In genomic region chr7:6008668-6009611, GRCh38 we compare ENCODE assay signal across 1 cellular context.
TF ChIP-seq lines count a peak whose summit lies in the region.

Gene AIMP2 (plus strand): TSS chr7:6009272. CDS start chr7:6009364, 92 bp downstream.
Gene PMS2 (minus strand): TSS chr7:6009049. CDS start chr7:6009019, 30 bp downstream.

TF ChIP-seq in HepG2, 621 proteins besides CTCF, POLR2A, EP300 and RAD21 (continued from another document and continues in another):
- TF ChIP-seq RNF219 (CRISPR knock-in tag; IDR thresholded peaks at IDR 0.05), result peak; percentile 99
- peak; percentile 94 for TF ChIP-seq GFI1 (CRISPR knock-in tag; IDR thresholded peaks at IDR 0.05; ENCODE audit: borderline replicate concordance)
- peak; percentile 99 for TF ChIP-seq ZBTB38 (CRISPR knock-in tag; IDR thresholded peaks at IDR 0.05)
- TF ChIP-seq TCF7L2 (IDR thresholded peaks at IDR 0.05; ENCODE audit: low read depth, low read length), result no peak
- peak; percentile 83 for TF ChIP-seq ZNF800 (CRISPR knock-in tag; IDR thresholded peaks at IDR 0.05)
- peak; percentile 82 for TF ChIP-seq CBX5 (CRISPR knock-in tag; IDR thresholded peaks at IDR 0.05; ENCODE audit: borderline replicate concordance)
- peak; percentile 66; the same call in 1 of the 2 replicates for TF ChIP-seq ZNF646 (CRISPR knock-in tag; IDR thresholded peaks at IDR 0.05)
- peak; percentile 26; the same call in 1 of the 2 replicates for TF ChIP-seq ZNF362 (CRISPR knock-in tag; IDR thresholded peaks at IDR 0.05; ENCODE audit: borderline replicate concordance)
- peak; percentile 99; the same call in 1 of the 2 replicates for TF ChIP-seq PAX8 (CRISPR knock-in tag; IDR thresholded peaks at IDR 0.05; ENCODE audit: borderline replicate concordance)
- peak; percentile 98 for TF ChIP-seq KLF12 (CRISPR knock-in tag; IDR thresholded peaks at IDR 0.05; ENCODE audit: borderline replicate concordance)
- TF ChIP-seq FOXO1 (CRISPR knock-in tag; IDR thresholded peaks at IDR 0.05), result peak; percentile 92
- TF ChIP-seq ZNF331 (CRISPR knock-in tag; IDR thresholded peaks at IDR 0.05), result peak; percentile 89
- TF ChIP-seq WIZ (CRISPR knock-in tag; IDR thresholded peaks at IDR 0.05), result peak; percentile 98
- TF ChIP-seq HHEX (CRISPR knock-in tag; IDR thresholded peaks at IDR 0.05), result no peak
- 0 out of 2 replicates have a peak, but pooled peaks have one; percentile 70 for TF ChIP-seq CSRNP2 (CRISPR knock-in tag; conservative IDR thresholded peaks at IDR 0.05; ENCODE audit: low read depth)
- TF ChIP-seq KLF9 (CRISPR knock-in tag; IDR thresholded peaks at IDR 0.05; ENCODE audit: low read depth), result peak; percentile 83; the same call in 1 of the 2 replicates
- peak; percentile 95 for TF ChIP-seq JARID2 (CRISPR knock-in tag; IDR thresholded peaks at IDR 0.05; ENCODE audit: insufficient replicate concordance)
- no peak for TF ChIP-seq THYN1 (CRISPR knock-in tag; IDR thresholded peaks at IDR 0.05; ENCODE audit: borderline replicate concordance, low read depth)
- peak; percentile 100 for TF ChIP-seq NFAT5 (CRISPR knock-in tag; IDR thresholded peaks at IDR 0.05)
- peak; percentile 97 for TF ChIP-seq SP4 (CRISPR knock-in tag; IDR thresholded peaks at IDR 0.05)
- TF ChIP-seq ZNF556 (CRISPR knock-in tag; IDR thresholded peaks at IDR 0.05; ENCODE audit: borderline replicate concordance), result peak; percentile 84; the same call in 1 of the 2 replicates
- peak; percentile 98 for TF ChIP-seq ZNF44 (CRISPR knock-in tag; IDR thresholded peaks at IDR 0.05)
- TF ChIP-seq ZGPAT (CRISPR knock-in tag; IDR thresholded peaks at IDR 0.05), result peak; percentile 100
- peak; percentile 96 for TF ChIP-seq ZFAT (CRISPR knock-in tag; conservative IDR thresholded peaks at IDR 0.05)
